8 cellular contexts compared by ENCODE assay signal in genomic region chr2:121736140-121736461, GRCh38. TPM values are rescaled to one million over a fixed set of nuclear protein-coding genes. Genes with fewer than 3 reads are reported as not detected.
A peak's percentile ranks its signal among the peaks of the same experiment; 100 is the strongest.
DNase-seq lines count a peak whose midpoint lies in the region; ATAC-seq and TF ChIP-seq lines count a peak whose summit lies in the region.

No MANE protein-coding gene starts in this region.

- H3K36me3 ChIP-seq in ACC112 (ENCODE audit: insufficient read depth, low read length) (peaks cover 9% of the 10 kb centered on the region), breast epithelium (no peaks in the 10 kb centered on the region), muscle layer of colon (ENCODE audit: insufficient read depth, low read length) (peaks cover 19% of the 10 kb centered on the region)

- H3K4me1 ChIP-seq in ACC112 (ENCODE audit: control insufficient read depth, insufficient read depth, low read length, unreplicated experiment): peaks cover 9% of the 10 kb centered on the region
- H3K4me1 ChIP-seq in breast epithelium: no peaks in the 10 kb centered on the region
- peaks cover 8% of the 10 kb centered on the region for H3K4me1 ChIP-seq in muscle layer of colon (ENCODE audit: insufficient read depth, low read length)

- no peak for ATAC-seq in GM18868 (IDR thresholded peaks at IDR 0.05; ENCODE audit: unreplicated experiment)

- no peak for DNase-seq in HL-60 (ENCODE audit: low read depth in 1 of 2, low spot score in 1 of 2)
- DNase-seq in breast epithelium (ENCODE audit: low spot score in 2 of 2): no peak
- DNase-seq in COLO668 (lab: John Stamatoyannopoulos, UW; ENCODE audit: unreplicated experiment): no peak
- no peak for DNase-seq in SK-N-DZ (ENCODE audit: low spot score)
- DNase-seq in C1 segment of cervical spinal cord (lab: John Stamatoyannopoulos, UW): no peak

- H3K27ac ChIP-seq in ACC112 (ENCODE audit: low read depth, low read length): peak overlapping the region; percentile 18
- peak overlapping the region; percentile 88 for H3K27ac ChIP-seq in HL-60 (replicated peaks)
- H3K27ac ChIP-seq in breast epithelium: peak overlapping the region; percentile 79 to 84
- H3K27ac ChIP-seq in muscle layer of colon (ENCODE audit: low read depth, low read length): peak overlapping the region; percentile 85

- no peak for TF ChIP-seq POLR2A in breast epithelium (IDR thresholded peaks at IDR 0.05)

- no peak for TF ChIP-seq CTCF in HL-60 (IDR thresholded peaks at IDR 0.05; ENCODE audit: insufficient read depth, low read length)
- no peak for TF ChIP-seq CTCF in breast epithelium (IDR thresholded peaks at IDR 0.05)

- peak overlapping the region; percentile 88 for H3K9ac ChIP-seq in muscle layer of colon (ENCODE audit: low read length)

- H3K27me3 ChIP-seq in ACC112 (ENCODE audit: insufficient read depth, low read length) (no peaks in the 10 kb centered on the region), HL-60 (ENCODE audit: insufficient read depth, poor library complexity, severe bottlenecking) (no peaks in the 10 kb centered on the region), breast epithelium (no peaks in the 10 kb centered on the region), muscle layer of colon (ENCODE audit: control insufficient read depth in 1 of 2, insufficient read depth in 2 of 2, low read length in 2 of 2) (no peaks in the 10 kb centered on the region)

- H3K4me3 ChIP-seq in ACC112 (ENCODE audit: low read depth, low read length) (peak overlapping the region; percentile 89), HL-60 (replicated peaks; ENCODE audit: insufficient read depth, low read length) (peak overlapping the region; percentile 96), breast epithelium (peak overlapping the region; percentile 71 to 90 (median 89)), muscle layer of colon (ENCODE audit: low read depth in 1 of 2, low read length in 2 of 2) (peak overlapping the region; percentile 91 to 95)

- peak overlapping the region; percentile 54 for H2AFZ ChIP-seq in ACC112 (ENCODE audit: low read length, unreplicated experiment)

- no peaks in the 10 kb centered on the region for H3K9me3 ChIP-seq in breast epithelium
- no peaks in the 10 kb centered on the region for H3K9me3 ChIP-seq in muscle layer of colon (ENCODE audit: low read length)

- intact Hi-C loops in breast epithelium (cut with DNase I; ENCODE audit: low total_unique reads): loop anchor here (10.0 kb wide), 1 partner anchor 201 kb away; the partner anchor contains the start of gene RNU4ATAC

- peaks cover 44% of the 10 kb centered on the region for H3K79me2 ChIP-seq in ACC112 (ENCODE audit: control insufficient read depth, insufficient read depth, low read length, unreplicated experiment)

RNA-seq across cellular contexts. Expression of gene NIFK, which starts 0.6 kb away (rescaled TPM):
- 10 to 100 TPM; 33.9 to 45.6 (median 39.1) TPM for total RNA-seq in breast epithelium
- polyA plus RNA-seq in SK-N-DZ (2014; cell fraction: cytosol; rRNA removed): 67.3 and 82.2 TPM in 2 replicates
- 66.1 and 73.9 TPM in 2 replicates for polyA plus RNA-seq in SK-N-DZ (2014; cell fraction: nucleus; rRNA removed)

RNA-seq across cellular contexts. Expression of gene TSN, which starts 19.4 kb away (rescaled TPM):
- total RNA-seq in breast epithelium: 10 to 100 TPM; 35.1 to 55.8 (median 42.7) TPM
- 103 and 111 TPM in 2 replicates for polyA plus RNA-seq in SK-N-DZ (2014; cell fraction: cytosol; rRNA removed)
- 41.1 and 41.2 TPM in 2 replicates for polyA plus RNA-seq in SK-N-DZ (2014; cell fraction: nucleus; rRNA removed)

Comparison
In these comparisons a context has a peak if more than half of its experiments do, and no peak if none do; other contexts are left out.
1. H3K27ac ChIP-seq: peak in every context shown above with its lines; median percentile 88 in HL-60; 85 in muscle layer of colon; 82 in breast epithelium; 18 in ACC112.